21 cellular contexts compared by ENCODE assay signal in the genomic region with DNA sequence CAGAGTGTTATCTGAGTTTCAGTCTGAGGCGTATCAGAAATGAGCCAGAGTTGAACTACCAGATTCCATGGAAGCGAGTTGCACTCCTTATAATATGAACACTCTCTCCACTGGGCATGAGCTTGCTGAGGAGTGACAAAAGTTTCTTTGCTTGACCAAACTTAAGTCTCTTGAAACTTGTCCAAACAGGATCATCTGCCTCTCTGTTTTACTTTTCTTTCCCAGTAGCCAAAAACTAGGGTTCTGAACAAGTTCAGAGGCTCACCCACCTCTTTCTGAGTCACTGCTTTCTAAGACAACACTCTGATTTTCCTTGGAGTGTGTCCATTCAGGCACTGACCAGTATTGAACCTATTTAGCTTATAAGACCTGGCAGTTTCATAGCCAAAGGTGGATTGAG.
DNase-seq lines count a peak whose midpoint lies in the region; ATAC-seq, FAIRE-seq and TF ChIP-seq lines count a peak whose summit lies in the region.
"Had no signal": no experiment of that assay in that cellular context is flagged by ENCODE, and none has a peak within 500 bp of the region (broad histone marks: within the 10 kb centered on the region; RNA-seq: fewer than 3 reads in every experiment).

No MANE protein-coding gene starts in this region.

- TF ChIP-seq CTCF in MCF 10A (IDR thresholded peaks at IDR 0.05; ENCODE audit: unreplicated experiment) = no peak
- no peak for TF ChIP-seq CTCF in breast epithelium (IDR thresholded peaks at IDR 0.05)
- TF ChIP-seq CTCF in bronchial epithelial cell (IDR thresholded peaks at IDR 0.05; ENCODE audit: insufficient read depth, low read length, severe bottlenecking) = no peak
- TF ChIP-seq CTCF in keratinocyte (optimal IDR thresholded peaks at IDR 0.05 in 1 of 3, IDR thresholded peaks at IDR 0.05 in 1 of 3, conservative IDR thresholded peaks at IDR 0.05 in 1 of 3; ENCODE audit: extremely low read depth in 1 of 3, insufficient read depth in 2 of 3, low read length in 3 of 3) = no peak
- no peak for TF ChIP-seq CTCF in thyroid gland (IDR thresholded peaks at IDR 0.05)

- ATAC-seq in GM19324 (IDR thresholded peaks at IDR 0.05; ENCODE audit: low FRiP score, unreplicated experiment) = no peak
- ATAC-seq in Right ventricle myocardium superior (ENCODE audit: poor library complexity) = no peak
- ATAC-seq: GM23338; K562; left ventricle myocardium superior; right lobe of liver; stimulated activated memory B cell treated with anti-CD40 and anti-IgM and Interleukin-4, amounts not matched to agents 10 μg/mL and 1 μg/mL and 100 μg/mL, for 72 hours had no signal

- H3K36me3 Mint-ChIP-seq in MCF 10A (ENCODE audit: insufficient read depth, unreplicated experiment) = no peaks in the 10 kb centered on the region
- H3K36me3 Mint-ChIP-seq: stimulated activated memory B cell treated with anti-CD40 and anti-IgM and Interleukin-4, amounts not matched to agents 10 μg/mL and 1 μg/mL and 100 μg/mL, for 72 hours had no signal

- H3K9me3 Mint-ChIP-seq in MCF 10A (ENCODE audit: unreplicated experiment) = peaks cover 7% of the 10 kb centered on the region
- H3K9me3 Mint-ChIP-seq: GM23338 had no signal

- H3K9me1 ChIP-seq in keratinocyte (ENCODE audit: control insufficient read depth, extremely low read depth, insufficient read depth, low read length) = no peaks in the 10 kb centered on the region

- dilution Hi-C loops in keratinocyte (cut with MboI; ENCODE audit: extremely low pct_ligation_motif_present, low sequenced_read_pairs) = no loop called here

- intact Hi-C loops in MCF 10A (cut with micrococcal nuclease) (no loop called here), breast epithelium (cut with DNase I; ENCODE audit: low total_unique reads) (no loop called here), thyroid gland (cut with DNase I) (no loop called here), Right ventricle myocardium superior (cut with DNase I) (no loop called here)

- CTCF ChIA-PET in MCF 10A (lab: Yijun Ruan, JAX) = interaction anchor here (1.0 to 1.4 kb wide), 2 partner anchors 40 to 406 kb away, joined by 3 to 6 read pairs; no protein-coding TSS in a partner anchor

- H3K36me3 ChIP-seq in breast epithelium = no peaks in the 10 kb centered on the region
- H3K36me3 ChIP-seq in bronchial epithelial cell (ENCODE audit: control insufficient read depth, insufficient read depth, low read length) = no peaks in the 10 kb centered on the region
- no peaks in the 10 kb centered on the region for H3K36me3 ChIP-seq in keratinocyte (ENCODE audit: control insufficient read depth in 2 of 2, extremely low read depth in 1 of 2, insufficient read depth in 2 of 2, low read length in 2 of 2)
- no peaks in the 10 kb centered on the region for H3K36me3 ChIP-seq in thyroid gland
- H3K36me3 ChIP-seq: cardiac muscle cell, right lobe of liver had no signal

- peak overlapping the region; percentile 69 for H3K4me2 ChIP-seq in keratinocyte (ENCODE audit: control insufficient read depth, extremely low read depth, insufficient read depth, low read depth, low read length)
- H3K4me2 ChIP-seq: GM23338 had no signal

- H3K27me3 ChIP-seq in breast epithelium = no peaks in the 10 kb centered on the region
- H3K27me3 ChIP-seq in bronchial epithelial cell (ENCODE audit: control insufficient read depth, insufficient read depth, low read length) = no peaks in the 10 kb centered on the region
- H3K27me3 ChIP-seq in keratinocyte (ENCODE audit: control insufficient read depth, extremely low read depth, insufficient read depth, low read length) = no peaks in the 10 kb centered on the region
- no peaks in the 10 kb centered on the region for H3K27me3 ChIP-seq in thyroid gland
- H3K27me3 ChIP-seq: cardiac muscle cell, right lobe of liver had no signal

- no peaks in the 10 kb centered on the region for H3K4me1 ChIP-seq in breast epithelium
- peaks cover 16% of the 10 kb centered on the region for H3K4me1 ChIP-seq in keratinocyte (ENCODE audit: control insufficient read depth, extremely low read depth, insufficient read depth, low read length)
- H3K4me1 ChIP-seq in thyroid gland = peaks cover 5 to 9% of the 10 kb centered on the region in 2 donors
- H3K4me1 ChIP-seq: right lobe of liver had no signal

- H3K4me3 ChIP-seq in breast epithelium = no peak overlapping the region
- no peak overlapping the region for H3K4me3 ChIP-seq in bronchial epithelial cell (ENCODE audit: low read depth, low read length)
- H3K4me3 ChIP-seq in keratinocyte (ENCODE audit: control insufficient read depth in 2 of 3, extremely low read depth in 1 of 3, insufficient read depth in 2 of 3, low read depth in 1 of 3, low read length in 3 of 3) = no peak overlapping the region
- no peak overlapping the region for H3K4me3 ChIP-seq in thyroid gland (replicated peaks in 1 of 3)
- H3K4me3 ChIP-seq: cardiac muscle cell, GM23338, K562, right lobe of liver had no signal

- peak overlapping the region; percentile 80 for H2AFZ ChIP-seq in keratinocyte (ENCODE audit: control insufficient read depth, low read length)
- H2AFZ ChIP-seq: GM23338 had no signal

- POLR2A ChIA-PET in MCF 10A (lab: Yijun Ruan, JAX) = interaction anchor here (0.6 to 1.2 kb wide), 4 partner anchors 9 to 810 kb away, joined by 3 to 8 read pairs (median 4); no protein-coding TSS in a partner anchor

- no peak overlapping the region for H3K27ac ChIP-seq in breast epithelium
- peak overlapping the region; percentile 25 for H3K27ac ChIP-seq in keratinocyte (ENCODE audit: control insufficient read depth, insufficient read depth, low read length)
- H3K27ac ChIP-seq in thyroid gland = peak overlapping the region in 1 of 3 donors; percentile 7
- H3K27ac ChIP-seq: 22Rv1, cardiac muscle cell, right lobe of liver had no signal

- H3K9me3 ChIP-seq in breast epithelium (peaks cover 0 to 8% of the 10 kb centered on the region in 2 donors), keratinocyte (ENCODE audit: control insufficient read depth, low read depth, low read length) (no peaks in the 10 kb centered on the region), thyroid gland (no peaks in the 10 kb centered on the region)
- H3K9me3 ChIP-seq: right lobe of liver had no signal

- no peak for FAIRE-seq in bronchial epithelial cell (lab: Jason Lieb, UNC)
- FAIRE-seq in keratinocyte (lab: Jason Lieb, UNC) = peak; percentile 80
- FAIRE-seq: K562, urothelium cell line had no signal

- peaks cover 15% of the 10 kb centered on the region for H3K4me1 Mint-ChIP-seq in MCF 10A (ENCODE audit: insufficient read depth, unreplicated experiment)
- H3K4me1 Mint-ChIP-seq: activated B cell treated with CpG ODN at 0.5 μM for 24 hours; GM23338; stimulated activated memory B cell treated with anti-CD40 and anti-IgM and Interleukin-4, amounts not matched to agents 10 μg/mL and 1 μg/mL and 100 μg/mL, for 72 hours had no signal

- H3K27ac Mint-ChIP-seq in MCF 10A (ENCODE audit: low read depth, unreplicated experiment) = peak overlapping the region; percentile 67
- H3K27ac Mint-ChIP-seq: activated B cell treated with CpG ODN at 0.5 μM for 24 hours; GM23338; nephron; stimulated activated memory B cell treated with anti-CD40 and anti-IgM and Interleukin-4, amounts not matched to agents 10 μg/mL and 1 μg/mL and 100 μg/mL, for 72 hours had no signal

- WGBS in thyroid gland, 2 donors = 24 to 32% methylated on average over 2 of the region's 2 CpGs

- TF ChIP-seq POLR2A in breast epithelium (IDR thresholded peaks at IDR 0.05) = no peak
- no peak for TF ChIP-seq POLR2A in thyroid gland (IDR thresholded peaks at IDR 0.05)

- DNase-seq in MCF 10A (ENCODE audit: unreplicated experiment) (peak; percentile 39), breast epithelium (ENCODE audit: low spot score in 2 of 2) (no peak), bronchial epithelial cell (ENCODE audit: low read depth) (peak; percentile 76), keratinocyte (ENCODE audit: low read depth, low spot score) (peak; percentile 17), thyroid gland (peak; percentile 10 to 13), 8988T (no peak), Right ventricle myocardium superior (no peak)
- DNase-seq: activated B cell treated with CpG ODN at 0.5 μM for 24 hours, hippocampal formation, left ventricle myocardium superior, NCI-H1417, OCI-M1, right lobe of liver had no signal

- H3K27me3 Mint-ChIP-seq in MCF 10A (ENCODE audit: insufficient read depth, unreplicated experiment) = no peaks in the 10 kb centered on the region
- H3K27me3 Mint-ChIP-seq: activated B cell treated with CpG ODN at 0.5 μM for 24 hours; stimulated activated memory B cell treated with anti-CD40 and anti-IgM and Interleukin-4, amounts not matched to agents 10 μg/mL and 1 μg/mL and 100 μg/mL, for 72 hours had no signal

- no peaks in the 10 kb centered on the region for H4K20me1 ChIP-seq in keratinocyte (ENCODE audit: control insufficient read depth, extremely low read depth, insufficient read depth, low read length)

- no peaks in the 10 kb centered on the region for H3K79me2 ChIP-seq in keratinocyte (ENCODE audit: control insufficient read depth, insufficient read depth, low read length)

- no TSS peak for BruUV-seq in MCF 10A (replicated peaks; lab: Mats Ljungman, UMichigan)

- no peak overlapping the region for H3K9ac ChIP-seq in keratinocyte (ENCODE audit: control insufficient read depth, extremely low read depth, insufficient read depth, low read length)

- H3K4me3 Mint-ChIP-seq in MCF 10A (ENCODE audit: unreplicated experiment) = no peak overlapping the region
- H3K4me3 Mint-ChIP-seq: activated B cell treated with CpG ODN at 0.5 μM for 24 hours; GM23338; nephron; stimulated activated memory B cell treated with anti-CD40 and anti-IgM and Interleukin-4, amounts not matched to agents 10 μg/mL and 1 μg/mL and 100 μg/mL, for 72 hours had no signal

Comparison
In these comparisons a context has a peak if more than half of its experiments do, and no peak if none do; other contexts are left out.
1. DNase-seq: peak in MCF 10A (single experiment), bronchial epithelial cell (single experiment), keratinocyte (single experiment) and thyroid gland (2 of 2); none in breast epithelium (0 of 2), 8988T (single experiment) and Right ventricle myocardium superior (single experiment).